25 cellular contexts compared by ENCODE assay signal in genomic region chr6:107543088-107543487, GRCh38. TPM values are rescaled to one million over a fixed set of nuclear protein-coding genes. Genes with fewer than 3 reads are reported as not detected.
"Had no signal": no experiment of that assay in that cellular context is flagged by ENCODE, and none has a peak within 500 bp of the region (broad histone marks: within the 10 kb centered on the region; RNA-seq: fewer than 3 reads in every experiment).

No MANE protein-coding gene starts in this region.

- ATAC-seq: foreskin keratinocyte; natural killer cell; sciatic nerve; stimulated activated naive B cell treated with anti-CD40 and anti-IgM and Interleukin-4, amounts not matched to agents 10 μg/mL and 1 μg/mL and 100 μg/mL, for 72 hours; upper lobe of right lung had no signal

- DNase-seq: activated CD4-positive, alpha-beta memory T cell treated with anti-CD3 and anti-CD28 coated beads for 36 hours; activated CD4-positive, alpha-beta T cell treated with anti-CD3 and anti-CD28 coated beads, Interleukin-2, amount 10 ng/mL, durations not matched to agents 24 days and 14 days; activated CD4-positive, CD25-positive, alpha-beta regulatory T cell treated with anti-CD3 and anti-CD28 coated beads, Interleukin-2, amount 50 U/mL, for 72 hours; activated CD8-positive, alpha-beta memory T cell treated with anti-CD3 and anti-CD28 coated beads, Interleukin-2, amount 50 U/mL, for 4 hours; activated gamma-delta T cell; activated naive CD4-positive, alpha-beta T cell treated with anti-CD3 and anti-CD28 coated beads, Interleukin-2, amount 10 ng/mL, durations not matched to agents 7 days and 5 days; activated naive CD8-positive, alpha-beta T cell treated with anti-CD3 and anti-CD28 coated beads, Interleukin-2, amount 10 ng/mL, durations not matched to agents 7 days and 5 days; activated T-cell treated with anti-CD3 and anti-CD28 coated beads, Interleukin-2, amount 50 U/mL, for 1 hour; endodermal cell; islet precursor cell; natural killer cell; posterior cingulate gyrus; stimulated activated CD4-positive, alpha-beta T cell treated with anti-CD3 and anti-CD28 coated beads, Interleukin-15, amount 100 ng/mL, for 24 hours; stimulated activated CD4-positive, alpha-beta T cell treated with anti-CD3 and anti-CD28 coated beads, Interleukin-2, amount 100 ng/mL, for 24 hours; stimulated activated naive B cell treated with anti-CD40 and anti-IgM and Interleukin-4, amounts not matched to agents 10 μg/mL and 1 μg/mL and 100 μg/mL, for 72 hours; stomach; SW 1271; T1000; tibial artery; upper lobe of right lung; WERI-Rb-1 had no signal

- H3K36me3 ChIP-seq: esophagus muscularis mucosa, stomach, tibial artery, upper lobe of right lung, WERI-Rb-1 had no signal

- H3K27me3 ChIP-seq: esophagus muscularis mucosa, hepatocyte, stomach, tibial artery, upper lobe of right lung had no signal

- H3K4me3 ChIP-seq: esophagus muscularis mucosa, hepatocyte, stomach, tibial artery, upper lobe of right lung had no signal

- H3K4me1 ChIP-seq: foreskin keratinocyte had no signal

- H3K27ac ChIP-seq: esophagus muscularis mucosa, foreskin keratinocyte, hepatocyte, stomach, upper lobe of right lung, WERI-Rb-1 had no signal

- H3K9me3 ChIP-seq: esophagus muscularis mucosa, stomach, tibial artery, upper lobe of right lung had no signal

RNA-seq across cellular contexts. Expression of gene SOBP, which starts 53.2 kb away (rescaled TPM):
- total RNA-seq: foreskin keratinocyte had no signal
- polyA plus RNA-seq: foreskin keratinocyte had no signal
